ENCODE assay signal across 24 cellular contexts in genomic region chr7:5445991-5446594, GRCh38. TPM values are rescaled to one million over a fixed set of nuclear protein-coding genes. Genes with fewer than 3 reads are reported as not detected.
DNase-seq lines count a peak whose midpoint lies in the region; ATAC-seq and TF ChIP-seq lines count a peak whose summit lies in the region.
"Had no signal": no experiment of that assay in that cellular context is flagged by ENCODE, and none has a peak within 500 bp of the region (broad histone marks: within the 10 kb centered on the region; RNA-seq: fewer than 3 reads in every experiment).

No MANE protein-coding gene starts in this region.

- no peak overlapping the region for H4K91ac ChIP-seq in IMR-90 (ENCODE audit: insufficient read depth, low read depth, low read length)

- H3K4me2 ChIP-seq in BLaER1 treated with 17β-estradiol and CSF1 and Interleukin-3, amounts not matched to agents 10 nM and 100 nM, result peak overlapping the region in 7 of 11 experiments; percentile 16 to 33 (median 26); a peak in 6 of 22 replicates
- H3K4me2 ChIP-seq in IMR-90 (ENCODE audit: low read depth, low read length) (no peak overlapping the region), osteoblast (ENCODE audit: insufficient read depth, low read length) (no peak overlapping the region)
- H3K4me2 ChIP-seq: smooth muscle cell had no signal

- H4K20me1 ChIP-seq in BLaER1 treated with 17β-estradiol and CSF1 and Interleukin-3, amounts not matched to agents 10 nM and 100 nM, result peaks cover 0 to 4% (median 0%) of the 10 kb centered on the region in 11 experiments; a peak in 1 of 22 replicates
- H4K20me1 ChIP-seq in IMR-90 (ENCODE audit: insufficient read depth, low read length), result peaks cover 13% of the 10 kb centered on the region
- peaks cover 8% of the 10 kb centered on the region for H4K20me1 ChIP-seq in osteoblast (ENCODE audit: insufficient read depth, low read length)

- H3K27me3 Mint-ChIP-seq in activated T-helper 2 cell treated with anti-CD3 and anti-CD28 coated beads, Interferon-gamma antibody, Interleukin-2, Interleukin-4, amounts not matched to agents 10 μg/mL and 5 μg/mL and 100 μg/mL, durations not matched to agents 14 hours and 24 hours and 36 hours (ENCODE audit: low read depth), result no peaks in the 10 kb centered on the region
- H3K27me3 Mint-ChIP-seq: natural killer cell treated with Interleukin-12 subunit alpha and Interleukin-12 subunit beta and Interleukin-15 and Interleukin-18, amount 100 ng/mL, for 72 hours had no signal

- in situ Hi-C loops in IMR-90 (cut with MboI; ENCODE audit: low sequenced_read_pairs), result no loop called here

- DNase-seq in IMR-90 (no peak), osteoblast (ENCODE audit: insufficient read length, low spot score, missing footprints) (peak; percentile 67), UCSD-AML1 (lab: John Stamatoyannopoulos, UW; ENCODE audit: unreplicated experiment) (no peak), midbrain (lab: John Stamatoyannopoulos, UW) (no peak)
- DNase-seq in activated T-helper 2 cell treated with anti-CD3 and anti-CD28 coated beads, Interferon-gamma antibody, Interleukin-2, Interleukin-4, amounts not matched to agents 10 μg/mL and 5 μg/mL and 100 μg/mL, durations not matched to agents 14 hours and 24 hours and 36 hours (ENCODE audit: low spot score), result no peak
- DNase-seq: activated CD4-positive, alpha-beta T cell treated with anti-CD3 and anti-CD28 coated beads, Interleukin-2, amount 50 U/mL, for 4 hours; activated gamma-delta T cell treated with Interleukin-2 at 50 U/mL for 16 hours; dermis blood vessel endothelial cell; H9; heart right ventricle; left lung; NCI-H187 treated with DMSO at 0.1 percent for 48 hours; NCI-H446 treated with DMSO at 0.1 percent for 48 hours; NK-92 treated with Interleukin-12 subunit alpha and Interleukin-12 subunit beta, amount 100 ng/mL, for 24 hours; Peyer's patch; psoas muscle; WERI-Rb-1 had no signal

- no peak overlapping the region for H3K14ac ChIP-seq in IMR-90 (replicated peaks; ENCODE audit: low read depth, low read length)

- TF ChIP-seq CTCF in IMR-90 (conservative IDR thresholded peaks at IDR 0.05; ENCODE audit: low read depth, low read length), result no peak
- TF ChIP-seq CTCF in osteoblast (IDR thresholded peaks at IDR 0.05; ENCODE audit: extremely low read depth, low read depth, low read length), result no peak

- no peak overlapping the region for H3K23ac ChIP-seq in IMR-90 (ENCODE audit: low read depth, low read length)

- H4K5ac ChIP-seq in IMR-90 (ENCODE audit: low read depth, low read length), result no peak overlapping the region

- no peak overlapping the region for H3K4ac ChIP-seq in IMR-90 (ENCODE audit: low read depth, low read length)

- H4K8ac ChIP-seq in IMR-90 (ENCODE audit: low read depth in 2 of 2, low read length in 2 of 2), result no peak overlapping the region

- peak overlapping the region in 2 of 11 experiments; percentile 29 to 37; a peak in 2 of 22 replicates for H3K9ac ChIP-seq in BLaER1 treated with 17β-estradiol and CSF1 and Interleukin-3, amounts not matched to agents 10 nM and 100 nM
- H3K9ac ChIP-seq in IMR-90 (ENCODE audit: low read depth, low read length), result no peak overlapping the region

- CTCF ChIA-PET in IMR-90 (lab: Yijun Ruan, JAX), result interaction anchor here (0.5 kb wide), 1 partner anchor 404 kb away, joined by 3 read pairs; no protein-coding TSS in a partner anchor

- 0 out of 22 replicates have a peak, but pooled peaks cover 0 to 5% (median 0%) of the 10 kb centered on the region in 11 experiments for H3K27me3 ChIP-seq in BLaER1 treated with 17β-estradiol and CSF1 and Interleukin-3, amounts not matched to agents 10 nM and 100 nM
- H3K27me3 ChIP-seq in IMR-90 (ENCODE audit: control insufficient read depth, insufficient read depth, low read length) (no peaks in the 10 kb centered on the region), osteoblast (ENCODE audit: insufficient read depth, low read length) (no peaks in the 10 kb centered on the region)
- H3K27me3 ChIP-seq: adrenal gland, heart right ventricle, left lung, Peyer's patch had no signal

- H3K4me1 ChIP-seq in BLaER1 treated with 17β-estradiol and CSF1 and Interleukin-3, amounts not matched to agents 10 nM and 100 nM, result peaks cover 28 to 48% (median 43%) of the 10 kb centered on the region in 10 experiments
- H3K4me1 ChIP-seq in IMR-90 (ENCODE audit: control insufficient read depth, insufficient read depth, low read length) (peaks cover 1% of the 10 kb centered on the region; the same call in 1 of the 2 replicates), osteoblast (ENCODE audit: insufficient read depth, low read length) (no peaks in the 10 kb centered on the region)
- H3K4me1 ChIP-seq: adrenal gland, Peyer's patch, psoas muscle had no signal

- H3K79me2 ChIP-seq in osteoblast (ENCODE audit: insufficient read depth, low read length), result no peaks in the 10 kb centered on the region

- no peak overlapping the region for H2BK15ac ChIP-seq in IMR-90 (ENCODE audit: low read depth, low read length)

- no peak overlapping the region for H3K27ac ChIP-seq in BLaER1 treated with 17β-estradiol and CSF1 and Interleukin-3, amounts not matched to agents 10 nM and 100 nM
- H3K27ac ChIP-seq in IMR-90 (ENCODE audit: insufficient read depth, low read length) (no peak overlapping the region), cingulate gyrus (ENCODE audit: low read depth, low read length) (peak overlapping the region; percentile 29), osteoblast (ENCODE audit: low read depth, low read length) (no peak overlapping the region)
- H3K27ac ChIP-seq: adrenal gland, heart right ventricle, left lung, Peyer's patch, psoas muscle, WERI-Rb-1 had no signal

- intact Hi-C loops in IMR-90 (cut with micrococcal nuclease), result no loop called here
- intact Hi-C loops in activated T-helper 2 cell treated with anti-CD3 and anti-CD28 coated beads, Interferon-gamma antibody, Interleukin-2, Interleukin-4, amounts not matched to agents 10 μg/mL and 5 μg/mL and 100 μg/mL, durations not matched to agents 14 hours and 24 hours and 36 hours (cut with micrococcal nuclease), result no loop called here

- peak; percentile 2; the same call in 1 of the 2 replicates for ATAC-seq in IMR-90 (ENCODE audit: low read depth)
- ATAC-seq in HG03439 (IDR thresholded peaks at IDR 0.05; ENCODE audit: unreplicated experiment), result no peak
- ATAC-seq: left lung; natural killer cell treated with Interleukin-12 subunit alpha and Interleukin-12 subunit beta and Interleukin-15 and Interleukin-18, amount 100 ng/mL, for 72 hours; psoas muscle; stimulated activated memory B cell treated with anti-CD40 and anti-IgM and Interleukin-4, amounts not matched to agents 10 μg/mL and 1 μg/mL and 100 μg/mL, for 72 hours had no signal

- no peak for TF ChIP-seq RAD21 in IMR-90 (IDR thresholded peaks at IDR 0.05; ENCODE audit: low read length)

- no peak overlapping the region for H2BK5ac ChIP-seq in IMR-90 (ENCODE audit: low read depth, low read length, poor library complexity, severe bottlenecking)

- no peaks in the 10 kb centered on the region; a peak in 1 of 4 replicates for H3K79me1 ChIP-seq in IMR-90 (ENCODE audit: low read depth in 1 of 2, low read length in 2 of 2)

- no peak overlapping the region for H3K18ac ChIP-seq in IMR-90 (ENCODE audit: low read depth, low read length)

- no peak overlapping the region for H2AK9ac ChIP-seq in IMR-90 (replicated peaks; ENCODE audit: low read depth, low read length, poor library complexity)

- no peak overlapping the region for H3K56ac ChIP-seq in IMR-90 (ENCODE audit: extremely low read depth, insufficient read depth, low read length)

- no peak overlapping the region for H2BK120ac ChIP-seq in IMR-90 (ENCODE audit: low read depth, low read length)

- no TSS peak for BruUV-seq in IMR-90 (replicated peaks; lab: Mats Ljungman, UMichigan)

- H3K36me3 Mint-ChIP-seq in activated T-helper 2 cell treated with anti-CD3 and anti-CD28 coated beads, Interferon-gamma antibody, Interleukin-2, Interleukin-4, amounts not matched to agents 10 μg/mL and 5 μg/mL and 100 μg/mL, durations not matched to agents 14 hours and 24 hours and 36 hours (ENCODE audit: low read depth), result no peaks in the 10 kb centered on the region
- H3K36me3 Mint-ChIP-seq: natural killer cell treated with Interleukin-12 subunit alpha and Interleukin-12 subunit beta and Interleukin-15 and Interleukin-18, amount 100 ng/mL, for 72 hours; stimulated activated memory B cell treated with anti-CD40 and anti-IgM and Interleukin-4, amounts not matched to agents 10 μg/mL and 1 μg/mL and 100 μg/mL, for 72 hours had no signal

- H3K36me3 ChIP-seq in BLaER1 treated with 17β-estradiol and CSF1 and Interleukin-3, amounts not matched to agents 10 nM and 100 nM, result no peaks in the 10 kb centered on the region
- peaks cover 8% of the 10 kb centered on the region; the same call in 1 of the 2 replicates for H3K36me3 ChIP-seq in IMR-90 (ENCODE audit: control insufficient read depth, insufficient read depth, low read length)
- H3K36me3 ChIP-seq in osteoblast (ENCODE audit: insufficient read depth, low read length), result no peaks in the 10 kb centered on the region
- H3K36me3 ChIP-seq: adrenal gland, heart right ventricle, left lung, Peyer's patch, WERI-Rb-1 had no signal

- no peaks in the 10 kb centered on the region for H3K9me3 Mint-ChIP-seq in activated T-helper 2 cell treated with anti-CD3 and anti-CD28 coated beads, Interferon-gamma antibody, Interleukin-2, Interleukin-4, amounts not matched to agents 10 μg/mL and 5 μg/mL and 100 μg/mL, durations not matched to agents 14 hours and 24 hours and 36 hours
- H3K9me3 Mint-ChIP-seq: H9; natural killer cell treated with Interleukin-12 subunit alpha and Interleukin-12 subunit beta and Interleukin-15 and Interleukin-18, amount 100 ng/mL, for 72 hours; stimulated activated memory B cell treated with anti-CD40 and anti-IgM and Interleukin-4, amounts not matched to agents 10 μg/mL and 1 μg/mL and 100 μg/mL, for 72 hours had no signal

- peak overlapping the region; percentile 21 for H2AFZ ChIP-seq in IMR-90 (replicated peaks; ENCODE audit: low read length, poor library complexity)
- no peak overlapping the region for H2AFZ ChIP-seq in osteoblast (ENCODE audit: low read length)

- H3K4me3 Mint-ChIP-seq in activated T-helper 2 cell treated with anti-CD3 and anti-CD28 coated beads, Interferon-gamma antibody, Interleukin-2, Interleukin-4, amounts not matched to agents 10 μg/mL and 5 μg/mL and 100 μg/mL, durations not matched to agents 14 hours and 24 hours and 36 hours (ENCODE audit: low read depth), result no peak overlapping the region
- H3K4me3 Mint-ChIP-seq: H9; natural killer cell treated with Interleukin-12 subunit alpha and Interleukin-12 subunit beta and Interleukin-15 and Interleukin-18, amount 100 ng/mL, for 72 hours; stimulated activated memory B cell treated with anti-CD40 and anti-IgM and Interleukin-4, amounts not matched to agents 10 μg/mL and 1 μg/mL and 100 μg/mL, for 72 hours had no signal

- no peak overlapping the region for H2AK5ac ChIP-seq in IMR-90 (ENCODE audit: low read depth, low read length)

- WGBS in IMR-90 (ENCODE audit: extremely low coverage in 2 of 2, insufficient read length in 1 of 2), 2 experiments, result 64% methylated on average over 6 of the region's 19 CpGs; no CpG with 5 or more reads in 1 of the 2 experiments

- POLR2A ChIA-PET in IMR-90 (lab: Charles Lee; ENCODE audit: unreplicated experiment), result interaction anchor here (0.6 kb wide), 1 partner anchor 192 kb away, joined by 5 read pairs; no protein-coding TSS in a partner anchor

- no peaks in the 10 kb centered on the region for H3K9me3 ChIP-seq in BLaER1 treated with 17β-estradiol and CSF1 and Interleukin-3, amounts not matched to agents 10 nM and 100 nM (replicated peaks in 1 of 11)
- no peaks in the 10 kb centered on the region for H3K9me3 ChIP-seq in IMR-90 (ENCODE audit: control insufficient read depth, insufficient read depth, low read length)
- H3K9me3 ChIP-seq in osteoblast (ENCODE audit: low read depth, low read length), result no peaks in the 10 kb centered on the region
- H3K9me3 ChIP-seq: adrenal gland, heart right ventricle, left lung, Peyer's patch, psoas muscle had no signal

- H2BK20ac ChIP-seq in IMR-90 (ENCODE audit: low read depth, low read length), result no peak overlapping the region

- H3K4me3 ChIP-seq in BLaER1 treated with 17β-estradiol and CSF1 and Interleukin-3, amounts not matched to agents 10 nM and 100 nM, result no peak overlapping the region
- H3K4me3 ChIP-seq in IMR-90 (ENCODE audit: insufficient read depth, low read depth, low read length) (no peak overlapping the region), osteoblast (ENCODE audit: insufficient read depth, low read length) (no peak overlapping the region)
- H3K4me3 ChIP-seq: adrenal gland, heart right ventricle, left lung, Peyer's patch, psoas muscle, smooth muscle cell had no signal

- H3K9me1 ChIP-seq in IMR-90 (ENCODE audit: insufficient read depth, low read length), result no peaks in the 10 kb centered on the region

- H3K27ac Mint-ChIP-seq in activated T-helper 2 cell treated with anti-CD3 and anti-CD28 coated beads, Interferon-gamma antibody, Interleukin-2, Interleukin-4, amounts not matched to agents 10 μg/mL and 5 μg/mL and 100 μg/mL, durations not matched to agents 14 hours and 24 hours and 36 hours, result no peak overlapping the region
- H3K27ac Mint-ChIP-seq: H9; natural killer cell treated with Interleukin-12 subunit alpha and Interleukin-12 subunit beta and Interleukin-15 and Interleukin-18, amount 100 ng/mL, for 72 hours; stimulated activated memory B cell treated with anti-CD40 and anti-IgM and Interleukin-4, amounts not matched to agents 10 μg/mL and 1 μg/mL and 100 μg/mL, for 72 hours had no signal

- dilution Hi-C loops in IMR-90 (cut with HindIII; ENCODE audit: low sequenced_read_pairs, unreplicated experiment), result no loop called here

- H3K4me1 Mint-ChIP-seq in activated T-helper 2 cell treated with anti-CD3 and anti-CD28 coated beads, Interferon-gamma antibody, Interleukin-2, Interleukin-4, amounts not matched to agents 10 μg/mL and 5 μg/mL and 100 μg/mL, durations not matched to agents 14 hours and 24 hours and 36 hours (ENCODE audit: low read depth), result no peaks in the 10 kb centered on the region

- TF ChIP-seq POLR2A in IMR-90 (IDR thresholded peaks at IDR 0.05; ENCODE audit: low read depth, low read length), result no peak

RNA-seq across cellular contexts. Expression of gene TNRC18, which starts 22.5 kb away (rescaled TPM):
- total RNA-seq in IMR-90 (2012; rRNA removed) (4.7 and 5.3 TPM in 2 replicates), osteoblast (61.3 and 83.6 TPM in 2 replicates)
- polyA plus RNA-seq in IMR-90 (2012; rRNA removed), result 29.6 and 37.9 TPM in 2 replicates
- polyA plus RNA-seq in IMR-90 (2012; cell fraction: cytosol; rRNA removed), result 37.7 and 43.0 TPM in 2 replicates
- polyA plus RNA-seq in IMR-90 (2012; cell fraction: nucleus; rRNA removed; ENCODE audit: low replicate concordance), result 64.3 and 93.3 TPM in 2 replicates
- total RNA-seq in activated T-helper 2 cell treated with anti-CD3 and anti-CD28 coated beads, Interferon-gamma antibody, Interleukin-2, Interleukin-4, amounts not matched to agents 10 μg/mL and 5 μg/mL and 100 μg/mL, durations not matched to agents 14 hours and 24 hours and 36 hours, result 47.3 and 52.7 TPM in 2 replicates

Comparison
In these comparisons a context has a peak if more than half of its experiments do, and no peak if none do; other contexts are left out.
1. H3K4me2 ChIP-seq: peak in BLaER1 treated with 17β-estradiol and CSF1 and Interleukin-3, amounts not matched to agents 10 nM and 100 nM (7 of 11); none in IMR-90 (single experiment) and osteoblast (single experiment).